ENCODE assay signal across 23 cellular contexts in genomic region chr7:34057136-34057535, GRCh38.
A peak's percentile ranks its signal among the peaks of the same experiment; 100 is the strongest.
DNase-seq lines count a peak whose midpoint lies in the region; ATAC-seq, FAIRE-seq and TF ChIP-seq lines count a peak whose summit lies in the region.
"Had no signal": no experiment of that assay in that cellular context is flagged by ENCODE, and none has a peak within 500 bp of the region (broad histone marks: within the 10 kb centered on the region; RNA-seq: fewer than 3 reads in every experiment).

No MANE protein-coding gene starts in this region.

- H3K79me1 ChIP-seq in IMR-90 (ENCODE audit: low read depth in 1 of 2, low read length in 2 of 2) = no peaks in the 10 kb centered on the region
- H3K79me1 ChIP-seq in trophoblast cell (ENCODE audit: low read length) = no peaks in the 10 kb centered on the region

- ATAC-seq in A549 (no peak), IMR-90 (ENCODE audit: low read depth) (no peak), GM18517 (IDR thresholded peaks at IDR 0.05; ENCODE audit: unreplicated experiment) (no peak)
- ATAC-seq: CD8-positive, alpha-beta T cell; K562 had no signal

- no peak overlapping the region; the same call in 1 of the 2 replicates for H3K56ac ChIP-seq in IMR-90 (ENCODE audit: extremely low read depth, insufficient read depth, low read length)

- H3K27me3 ChIP-seq in IMR-90 (ENCODE audit: control insufficient read depth, insufficient read depth, low read length) (no peaks in the 10 kb centered on the region), trophoblast cell (ENCODE audit: insufficient read depth, low read length) (no peaks in the 10 kb centered on the region)
- H3K27me3 ChIP-seq in CD4-positive, alpha-beta memory T cell (ENCODE audit: insufficient read depth, low read length) = no peaks in the 10 kb centered on the region
- H3K27me3 ChIP-seq: BE2C had no signal

- H2BK12ac ChIP-seq in trophoblast cell (ENCODE audit: low read length) = no peak overlapping the region

- no peaks in the 10 kb centered on the region for H3K36me3 Mint-ChIP-seq in brain
- no peaks in the 10 kb centered on the region for H3K36me3 Mint-ChIP-seq in CD4-positive, alpha-beta memory T cell
- H3K36me3 Mint-ChIP-seq: CD8-positive, alpha-beta T cell had no signal

- H3K27ac ChIP-seq in A549 (peak overlapping the region; percentile 92 to 97), IMR-90 (ENCODE audit: insufficient read depth, low read length) (no peak overlapping the region), trophoblast cell (ENCODE audit: low read depth, low read length) (no peak overlapping the region)
- H3K27ac ChIP-seq in CD4-positive, alpha-beta memory T cell (ENCODE audit: low read depth, low read length) = no peak overlapping the region
- H3K27ac ChIP-seq: C4-2B, GM23248 had no signal

- H3K9me3 ChIP-seq in A549 = no peaks in the 10 kb centered on the region
- H3K9me3 ChIP-seq in IMR-90 (ENCODE audit: control insufficient read depth, insufficient read depth, low read length) = no peaks in the 10 kb centered on the region
- H3K9me3 ChIP-seq in trophoblast cell (ENCODE audit: insufficient read depth, low read depth, low read length) = no peaks in the 10 kb centered on the region
- H3K9me3 ChIP-seq in CD4-positive, alpha-beta memory T cell (ENCODE audit: control insufficient read depth in 1 of 2, low read length in 2 of 2) = no peaks in the 10 kb centered on the region
- H3K9me3 ChIP-seq: BE2C had no signal

- peak overlapping the region; percentile 10; the same call in 1 of the 2 replicates for H3K14ac ChIP-seq in IMR-90 (replicated peaks; ENCODE audit: low read depth, low read length)
- no peak overlapping the region for H3K14ac ChIP-seq in trophoblast cell (ENCODE audit: low read length)

- H2AFZ ChIP-seq in IMR-90 (replicated peaks; ENCODE audit: low read length, poor library complexity) (no peak overlapping the region), trophoblast cell (ENCODE audit: insufficient read depth, low read length, poor library complexity) (no peak overlapping the region)
- H2AFZ ChIP-seq: GM23248 had no signal

- no peak for TF ChIP-seq RAD21 in A549 (conservative IDR thresholded peaks at IDR 0.05 in 1 of 2, IDR thresholded peaks at IDR 0.05 in 1 of 2)
- no peak for TF ChIP-seq RAD21 in IMR-90 (IDR thresholded peaks at IDR 0.05; ENCODE audit: low read length)

- H3K9me3 Mint-ChIP-seq in brain = no peaks in the 10 kb centered on the region
- H3K9me3 Mint-ChIP-seq in CD4-positive, alpha-beta memory T cell = peaks cover 0 to 2% (median 0%) of the 10 kb centered on the region in 8 donors
- H3K9me3 Mint-ChIP-seq: CD8-positive, alpha-beta T cell had no signal

- POLR2A ChIA-PET in A549 (lab: Yijun Ruan, JAX) = no interaction called here
- POLR2A ChIA-PET in IMR-90 (lab: Charles Lee; ENCODE audit: unreplicated experiment) = no interaction called here
- POLR2A ChIA-PET in CD4-positive, alpha-beta memory T cell (lab: Charles Lee; ENCODE audit: partially characterized antibody) = no interaction called here

- H3K36me3 ChIP-seq in IMR-90 (ENCODE audit: control insufficient read depth, insufficient read depth, low read length) = peaks cover 5% of the 10 kb centered on the region; the same call in 1 of the 2 replicates
- no peaks in the 10 kb centered on the region for H3K36me3 ChIP-seq in trophoblast cell (ENCODE audit: control insufficient read depth in 1 of 2, insufficient read depth in 2 of 2, low read length in 2 of 2)
- no peaks in the 10 kb centered on the region for H3K36me3 ChIP-seq in CD4-positive, alpha-beta memory T cell (ENCODE audit: insufficient read depth, low read length)
- H3K36me3 ChIP-seq: BE2C had no signal

- H3K4me1 ChIP-seq in A549 = peaks cover 54% of the 10 kb centered on the region
- H3K4me1 ChIP-seq in IMR-90 (ENCODE audit: control insufficient read depth, insufficient read depth, low read length) = peaks cover 25% of the 10 kb centered on the region
- H3K4me1 ChIP-seq in trophoblast cell (ENCODE audit: control insufficient read depth in 1 of 2, insufficient read depth in 2 of 2, low read length in 2 of 2) = peaks cover 0 to 1% of the 10 kb centered on the region in 2 experiments
- no peaks in the 10 kb centered on the region for H3K4me1 ChIP-seq in CD4-positive, alpha-beta memory T cell (ENCODE audit: insufficient read depth, low read length)
- H3K4me1 ChIP-seq: BE2C had no signal

- H3K9me1 ChIP-seq in IMR-90 (ENCODE audit: insufficient read depth, low read length) = peaks cover 10% of the 10 kb centered on the region

- no peaks in the 10 kb centered on the region for H4K20me1 ChIP-seq in IMR-90 (ENCODE audit: insufficient read depth, low read length)

- H3K9ac ChIP-seq in IMR-90 (ENCODE audit: low read depth, low read length) (no peak overlapping the region), trophoblast cell (ENCODE audit: low read length) (no peak overlapping the region)
- H3K9ac ChIP-seq: GM23248 had no signal

- peak overlapping the region; percentile 16; the same call in 1 of the 2 replicates for H4K5ac ChIP-seq in IMR-90 (ENCODE audit: low read depth, low read length)

- in situ Hi-C loops in IMR-90 (cut with MboI; ENCODE audit: low sequenced_read_pairs) = no loop called here

- H4K12ac ChIP-seq in trophoblast cell (ENCODE audit: low read depth, low read length) = no peak overlapping the region

- TF ChIP-seq EP300 in A549 (IDR thresholded peaks at IDR 0.05) = no peak

- H2BK5ac ChIP-seq in IMR-90 (ENCODE audit: low read depth, low read length, poor library complexity, severe bottlenecking) (no peak overlapping the region), trophoblast cell (ENCODE audit: low read depth, low read length, poor library complexity) (no peak overlapping the region)

- no peak overlapping the region for H3K4me3 ChIP-seq in A549
- no peak overlapping the region for H3K4me3 ChIP-seq in IMR-90 (ENCODE audit: insufficient read depth, low read depth, low read length)
- H3K4me3 ChIP-seq in trophoblast cell (ENCODE audit: low read depth, low read length) = no peak overlapping the region
- no peak overlapping the region for H3K4me3 ChIP-seq in CD4-positive, alpha-beta memory T cell (ENCODE audit: low read length in 2 of 2)
- H3K4me3 ChIP-seq: GM23248, K562 had no signal

- H2BK120ac ChIP-seq in IMR-90 (ENCODE audit: low read depth, low read length) (peak overlapping the region; percentile 12; the same call in 1 of the 2 replicates), trophoblast cell (ENCODE audit: insufficient read depth, low read length, poor library complexity) (no peak overlapping the region)

- DNase-seq in A549 (ENCODE audit: low read depth in 1 of 2, low spot score in 1 of 2) = no peak
- DNase-seq in IMR-90 = no peak
- DNase-seq in trophoblast cell = peak; percentile 60 to 86
- DNase-seq in MV-4-11 (lab: John Stamatoyannopoulos, UW) = no peak
- DNase-seq in CD4-positive, alpha-beta memory T cell = no peak
- DNase-seq: 8988T; BE2C; CD8-positive, alpha-beta T cell; COR-L47; DMS153; DMS79 treated with DMSO at 0.1 percent for 48 hours; EL; GM23248; H7; Karpas-422 had no signal

- H3K27ac Mint-ChIP-seq in brain = peak overlapping the region in 3 of 5 experiments; percentile 87 to 93 (median 92)
- H3K27ac Mint-ChIP-seq in CD4-positive, alpha-beta memory T cell = no peak overlapping the region
- H3K27ac Mint-ChIP-seq: CD8-positive, alpha-beta T cell had no signal

- TF ChIP-seq POLR2A in A549 (IDR thresholded peaks at IDR 0.05; ENCODE audit: low read length) = no peak
- TF ChIP-seq POLR2A in IMR-90 (IDR thresholded peaks at IDR 0.05; ENCODE audit: low read depth, low read length) = no peak

- H2AK5ac ChIP-seq in IMR-90 (ENCODE audit: low read depth, low read length) = peak overlapping the region; percentile 13
- H2AK5ac ChIP-seq in trophoblast cell (ENCODE audit: low read length) = no peak overlapping the region

- peak overlapping the region in 1 of 2 experiments; percentile 7; a peak in 1 of 4 replicates for H4K8ac ChIP-seq in IMR-90 (ENCODE audit: low read depth in 2 of 2, low read length in 2 of 2)
- H4K8ac ChIP-seq in trophoblast cell (ENCODE audit: low read depth, low read length) = no peak overlapping the region

- intact Hi-C loops in IMR-90 (cut with micrococcal nuclease) = no loop called here
- intact Hi-C loops in CD4-positive, alpha-beta memory T cell (cut with micrococcal nuclease) = no loop called here

- peak overlapping the region; percentile 59; the same call in 2 of the 3 replicates for H2BK15ac ChIP-seq in IMR-90 (ENCODE audit: low read depth, low read length)

- FAIRE-seq in A549 (lab: Jason Lieb, UNC) = peak; percentile 46
- FAIRE-seq: D721Med, G401.6, GM12891, HTR-8/SVneo, K562 had no signal

- H4K91ac ChIP-seq in IMR-90 (ENCODE audit: insufficient read depth, low read depth, low read length) = peak overlapping the region; percentile 0; the same call in 1 of the 2 replicates
- H4K91ac ChIP-seq in trophoblast cell (ENCODE audit: low read depth, low read length) = no peak overlapping the region

- H3K4ac ChIP-seq in IMR-90 (ENCODE audit: low read depth, low read length) (peak overlapping the region; percentile 4; the same call in 1 of the 2 replicates), trophoblast cell (ENCODE audit: low read depth, low read length) (no peak overlapping the region)

- no peak overlapping the region for H3K4me3 Mint-ChIP-seq in brain
- no peak overlapping the region for H3K4me3 Mint-ChIP-seq in CD4-positive, alpha-beta memory T cell
- H3K4me3 Mint-ChIP-seq: CD8-positive, alpha-beta T cell had no signal

- H3K79me2 ChIP-seq in trophoblast cell (ENCODE audit: control insufficient read depth, insufficient read depth, low read length, poor library complexity) = no peaks in the 10 kb centered on the region

- CTCF ChIA-PET in A549 (lab: Yijun Ruan, JAX) = interaction anchor here (1.1 to 2.8 kb wide), 5 partner anchors 9 to 125 kb away, joined by 3 to 10 read pairs (median 7); no protein-coding TSS in a partner anchor
- CTCF ChIA-PET in IMR-90 (lab: Yijun Ruan, JAX) = interaction anchor here (0.6 to 0.9 kb wide), 3 partner anchors 12 to 1190 kb away, joined by 3 read pairs; no protein-coding TSS in a partner anchor
- CTCF ChIA-PET in CD4-positive, alpha-beta memory T cell (lab: Charles Lee; ENCODE audit: partially characterized antibody) = interaction anchor here (1.1 kb wide), 1 partner anchor 28 kb away, joined by 3 read pairs; no protein-coding TSS in a partner anchor

- H2AK9ac ChIP-seq in IMR-90 (replicated peaks; ENCODE audit: low read depth, low read length, poor library complexity) = no peak overlapping the region

- BruUV-seq in IMR-90 (replicated peaks; lab: Mats Ljungman, UMichigan) = no TSS peak

- H3K4me2 ChIP-seq in A549 = peak overlapping the region; percentile 67
- no peak overlapping the region for H3K4me2 ChIP-seq in IMR-90 (ENCODE audit: low read depth, low read length)
- H3K4me2 ChIP-seq in trophoblast cell (ENCODE audit: low read length) = no peak overlapping the region

- no peaks in the 10 kb centered on the region for H3K27me3 Mint-ChIP-seq in brain
- no peaks in the 10 kb centered on the region for H3K27me3 Mint-ChIP-seq in CD4-positive, alpha-beta memory T cell

- H3K23ac ChIP-seq in IMR-90 (ENCODE audit: low read depth, low read length) (no peak overlapping the region), trophoblast cell (ENCODE audit: low read length) (no peak overlapping the region)

- TF ChIP-seq CTCF in A549 (IDR thresholded peaks at IDR 0.05) (no peak), IMR-90 (conservative IDR thresholded peaks at IDR 0.05; ENCODE audit: low read depth, low read length) (no peak), brain (conservative IDR thresholded peaks at IDR 0.05) (no peak)

- peak overlapping the region; percentile 45; the same call in 1 of the 2 replicates for H2BK20ac ChIP-seq in IMR-90 (ENCODE audit: low read depth, low read length)

- dilution Hi-C loops in IMR-90 (cut with HindIII; ENCODE audit: low sequenced_read_pairs, unreplicated experiment) = no loop called here

- H3K18ac ChIP-seq in IMR-90 (ENCODE audit: low read depth, low read length) (peak overlapping the region; percentile 74; the same call in 1 of the 2 replicates), trophoblast cell (ENCODE audit: low read length) (no peak overlapping the region)

- peaks cover 54% of the 10 kb centered on the region for H3K4me1 Mint-ChIP-seq in brain
- H3K4me1 Mint-ChIP-seq in CD4-positive, alpha-beta memory T cell = no peaks in the 10 kb centered on the region

Comparison
In these comparisons a context has a peak if more than half of its experiments do, and no peak if none do; other contexts are left out.
1. DNase-seq: peak in trophoblast cell (2 of 2); none in A549 (0 of 2), IMR-90 (single experiment), MV-4-11 (single experiment) and CD4-positive, alpha-beta memory T cell (0 of 5).
2. H3K27ac ChIP-seq: peak in A549 (2 of 2); none in IMR-90 (single experiment), trophoblast cell (single experiment) and CD4-positive, alpha-beta memory T cell (single experiment).
3. H3K27ac Mint-ChIP-seq: peak in brain (3 of 5); none in CD4-positive, alpha-beta memory T cell (0 of 7).